In the genomic region with DNA sequence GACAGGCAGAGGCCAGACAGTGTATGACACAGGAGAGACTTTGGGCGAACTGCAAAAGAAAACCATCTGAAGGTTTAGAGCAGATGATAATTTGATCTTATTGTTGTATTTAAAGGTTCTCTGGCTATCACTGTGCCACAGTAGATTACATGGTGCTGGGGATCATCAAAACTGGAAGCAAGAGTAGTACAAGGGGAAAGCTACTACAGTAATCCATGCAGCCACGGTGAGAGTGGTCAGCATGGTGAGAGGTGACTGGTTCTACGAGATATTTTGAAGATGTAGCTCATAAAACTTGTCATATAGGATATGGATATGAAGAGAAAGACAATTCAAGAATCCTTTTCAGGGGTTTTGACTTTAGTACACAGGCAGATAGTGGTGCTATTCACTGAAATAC, we compare ENCODE assay signal across 3 cellular contexts.
TF ChIP-seq lines count a peak whose summit lies in the region.

No MANE protein-coding gene starts in this region.

TF ChIP-seq in GM23338, 12 proteins besides CTCF, POLR2A, EP300 and RAD21:
- TF ChIP-seq ZNF114 (CRISPR knock-in tag; IDR thresholded peaks at IDR 0.05) (no peak), EZH2 (IDR thresholded peaks at IDR 0.05; ENCODE audit: low read depth, unreplicated experiment) (no peak), POLR2AphosphoS5 (IDR thresholded peaks at IDR 0.05; ENCODE audit: low read depth) (no peak)
- TF ChIP-seq, protein P1, sequence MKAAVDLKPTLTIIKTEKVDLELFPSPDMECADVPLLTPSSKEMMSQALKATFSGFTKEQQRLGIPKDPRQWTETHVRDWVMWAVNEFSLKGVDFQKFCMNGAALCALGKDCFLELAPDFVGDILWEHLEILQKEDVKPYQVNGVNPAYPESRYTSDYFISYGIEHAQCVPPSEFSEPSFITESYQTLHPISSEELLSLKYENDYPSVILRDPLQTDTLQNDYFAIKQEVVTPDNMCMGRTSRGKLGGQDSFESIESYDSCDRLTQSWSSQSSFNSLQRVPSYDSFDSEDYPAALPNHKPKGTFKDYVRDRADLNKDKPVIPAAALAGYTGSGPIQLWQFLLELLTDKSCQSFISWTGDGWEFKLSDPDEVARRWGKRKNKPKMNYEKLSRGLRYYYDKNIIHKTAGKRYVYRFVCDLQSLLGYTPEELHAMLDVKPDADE (IDR thresholded peaks at IDR 0.05) = no peak

TF ChIP-seq in IMR-90, 13 proteins besides CTCF, POLR2A, EP300 and RAD21:
- TF ChIP-seq BHLHE40 (IDR thresholded peaks at IDR 0.05; ENCODE audit: low read depth, low read length) = no peak
- TF ChIP-seq FOS (IDR thresholded peaks at IDR 0.05; ENCODE audit: low read depth, low read length) = no peak
- no peak for TF ChIP-seq NFE2L2 (IDR thresholded peaks at IDR 0.05; ENCODE audit: low read depth, low read length)
- no peak for TF ChIP-seq MAFK (IDR thresholded peaks at IDR 0.05; ENCODE audit: low read depth, low read length)
- no peak for TF ChIP-seq SMC3 (IDR thresholded peaks at IDR 0.05; ENCODE audit: low read depth, low read length)
TF ChIP-seq in IMR-90: peak in this region for 0.

TF ChIP-seq in H1, 55 proteins besides CTCF, POLR2A, EP300 and RAD21:
- no peak for TF ChIP-seq ZNF274 (IDR thresholded peaks at IDR 0.05; ENCODE audit: borderline replicate concordance, extremely low read depth, low read length)
- TF ChIP-seq CHD2 (IDR thresholded peaks at IDR 0.05; ENCODE audit: low read length) = no peak
- no peak for TF ChIP-seq PHF8 (conservative IDR thresholded peaks at IDR 0.05; ENCODE audit: low read depth, low read length)
- TF ChIP-seq SP2 (IDR thresholded peaks at IDR 0.05; ENCODE audit: low read length) = no peak
- no peak for TF ChIP-seq ASH2L (IDR thresholded peaks at IDR 0.05; ENCODE audit: low read length)
- no peak for TF ChIP-seq SUZ12 (IDR thresholded peaks at IDR 0.05; ENCODE audit: low read length)
- TF ChIP-seq RFX5 (IDR thresholded peaks at IDR 0.05; ENCODE audit: borderline replicate concordance, low read depth, low read length) = no peak
- TF ChIP-seq SIRT6 (IDR thresholded peaks at IDR 0.05; ENCODE audit: low read length) = no peak
- TF ChIP-seq BACH1 (IDR thresholded peaks at IDR 0.05; ENCODE audit: low read length) = no peak
- no peak for TF ChIP-seq SAP30 (IDR thresholded peaks at IDR 0.05; ENCODE audit: insufficient read depth, insufficient replicate concordance, low read length)
- TF ChIP-seq, protein P2, sequence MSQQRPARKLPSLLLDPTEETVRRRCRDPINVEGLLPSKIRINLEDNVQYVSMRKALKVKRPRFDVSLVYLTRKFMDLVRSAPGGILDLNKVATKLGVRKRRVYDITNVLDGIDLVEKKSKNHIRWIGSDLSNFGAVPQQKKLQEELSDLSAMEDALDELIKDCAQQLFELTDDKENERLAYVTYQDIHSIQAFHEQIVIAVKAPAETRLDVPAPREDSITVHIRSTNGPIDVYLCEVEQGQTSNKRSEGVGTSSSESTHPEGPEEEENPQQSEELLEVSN (IDR thresholded peaks at IDR 0.05) = no peak
- no peak for TF ChIP-seq HDAC6 (IDR thresholded peaks at IDR 0.05; ENCODE audit: low read depth, low read length)
- TF ChIP-seq, protein P3, sequence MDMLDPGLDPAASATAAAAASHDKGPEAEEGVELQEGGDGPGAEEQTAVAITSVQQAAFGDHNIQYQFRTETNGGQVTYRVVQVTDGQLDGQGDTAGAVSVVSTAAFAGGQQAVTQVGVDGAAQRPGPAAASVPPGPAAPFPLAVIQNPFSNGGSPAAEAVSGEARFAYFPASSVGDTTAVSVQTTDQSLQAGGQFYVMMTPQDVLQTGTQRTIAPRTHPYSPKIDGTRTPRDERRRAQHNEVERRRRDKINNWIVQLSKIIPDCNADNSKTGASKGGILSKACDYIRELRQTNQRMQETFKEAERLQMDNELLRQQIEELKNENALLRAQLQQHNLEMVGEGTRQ (IDR thresholded peaks at IDR 0.05; ENCODE audit: low read length) = no peak
- no peak for TF ChIP-seq SRF (IDR thresholded peaks at IDR 0.05; ENCODE audit: low read depth, low read length)
- TF ChIP-seq BCL11A (IDR thresholded peaks at IDR 0.05; ENCODE audit: low read depth in 2 of 2, low read length in 2 of 2) = no peak
- TF ChIP-seq SP4 (IDR thresholded peaks at IDR 0.05; ENCODE audit: low read length) = no peak
